Comparison of ENCODE assay signal across 11 cellular contexts in genomic region chr5:66945389-66946349, GRCh38.
DNase-seq lines count a peak whose midpoint lies in the region; ATAC-seq lines count a peak whose summit lies in the region.
"Had no signal": no experiment of that assay in that cellular context is flagged by ENCODE, and none has a peak within 500 bp of the region (broad histone marks: within the 10 kb centered on the region; RNA-seq: fewer than 3 reads in every experiment).

No MANE protein-coding gene starts in this region.

- H3K4me2 ChIP-seq in mesenchymal stem cell (ENCODE audit: low read length, poor library complexity, severe bottlenecking) = peak overlapping the region; percentile 22

- peaks cover 14% of the 10 kb centered on the region for H3K4me1 Mint-ChIP-seq in activated CD4-positive, alpha-beta T cell treated with anti-CD3 and anti-CD28 coated beads for 36 hours

- no peak overlapping the region for H4K91ac ChIP-seq in mesenchymal stem cell (ENCODE audit: low read length)

- no peaks in the 10 kb centered on the region for H3K36me3 Mint-ChIP-seq in activated CD4-positive, alpha-beta T cell treated with anti-CD3 and anti-CD28 coated beads for 36 hours (ENCODE audit: low read depth)

- CTCF ChIA-PET in activated CD4-positive, alpha-beta T cell treated with anti-CD3 and anti-CD28 coated beads for 36 hours (lab: Charles Lee) = no interaction called here

- peak overlapping the region in 1 of 2 experiments; percentile 12 for H3K18ac ChIP-seq in mesenchymal stem cell (ENCODE audit: low read depth in 1 of 2, low read length in 2 of 2)

- no peak overlapping the region for H2BK120ac ChIP-seq in mesenchymal stem cell (ENCODE audit: low read depth, low read length)

- peak; percentile 100 for ATAC-seq in activated CD4-positive, alpha-beta T cell treated with anti-CD3 and anti-CD28 coated beads for 36 hours
- ATAC-seq in GM21576 (IDR thresholded peaks at IDR 0.05; ENCODE audit: unreplicated experiment) (peak; percentile 99), HG03520 (IDR thresholded peaks at IDR 0.05; ENCODE audit: unreplicated experiment) (peak; percentile 99)
- ATAC-seq: naive thymus-derived CD4-positive, alpha-beta T cell had no signal

- H3K4me1 ChIP-seq in mesenchymal stem cell (ENCODE audit: control insufficient read depth, insufficient read depth, low read depth, low read length) = peaks cover 2% of the 10 kb centered on the region

- H3K4me3 Mint-ChIP-seq in activated CD4-positive, alpha-beta T cell treated with anti-CD3 and anti-CD28 coated beads for 36 hours = no peak overlapping the region
- H3K4me3 Mint-ChIP-seq: naive thymus-derived CD4-positive, alpha-beta T cell had no signal

- H3K9me3 Mint-ChIP-seq in activated CD4-positive, alpha-beta T cell treated with anti-CD3 and anti-CD28 coated beads for 36 hours (ENCODE audit: low read depth) = no peaks in the 10 kb centered on the region

- no peak overlapping the region for H2BK12ac ChIP-seq in mesenchymal stem cell (ENCODE audit: low read length in 2 of 2)

- H2AK5ac ChIP-seq in mesenchymal stem cell (ENCODE audit: low read length, severe bottlenecking) = no peak overlapping the region

- H3K9me3 ChIP-seq in mesenchymal stem cell (ENCODE audit: control insufficient read depth, low read length) = no peaks in the 10 kb centered on the region

- no peak overlapping the region for H4K8ac ChIP-seq in mesenchymal stem cell (ENCODE audit: low read length)

- peak overlapping the region; percentile 49 for H3K27ac ChIP-seq in mesenchymal stem cell (ENCODE audit: low read length, poor library complexity, severe bottlenecking)

- H3K23ac ChIP-seq in mesenchymal stem cell (ENCODE audit: low read length in 2 of 2) = no peak overlapping the region

- H3K36me3 ChIP-seq in mesenchymal stem cell (ENCODE audit: control insufficient read depth in 1 of 2, insufficient read depth in 2 of 2, low read depth in 1 of 2, low read length in 2 of 2) = no peaks in the 10 kb centered on the region

- H2BK5ac ChIP-seq in mesenchymal stem cell (ENCODE audit: low read depth, low read length, poor library complexity, severe bottlenecking) = no peak overlapping the region

- 29% methylated on average over 3 of the region's 7 CpGs for WGBS in mesenchymal stem cell

- H3K4me3 ChIP-seq in mesenchymal stem cell (ENCODE audit: insufficient read depth in 1 of 2, low read depth in 1 of 2, low read length in 2 of 2) = no peak overlapping the region

- no peaks in the 10 kb centered on the region for H3K79me1 ChIP-seq in mesenchymal stem cell (replicated peaks; ENCODE audit: low read length, poor library complexity, severe bottlenecking)

- H3K27me3 ChIP-seq in mesenchymal stem cell (ENCODE audit: control insufficient read depth in 1 of 2, insufficient read depth in 1 of 2, low read length in 2 of 2) = no peaks in the 10 kb centered on the region

- intact Hi-C loops in activated CD4-positive, alpha-beta T cell treated with anti-CD3 and anti-CD28 coated beads for 36 hours (cut with DNase I, micrococcal nuclease) = no loop called here

- DNase-seq in activated CD4-positive, alpha-beta T cell treated with anti-CD3 and anti-CD28 coated beads for 36 hours = peak; percentile 54
- DNase-seq in activated CD4-positive, alpha-beta T cell treated with anti-CD3 and anti-CD28 coated beads, Interleukin-2, amount 50 U/mL, for 1 hour = no peak
- DNase-seq in mesenchymal stem cell = peak; percentile 49
- no peak for DNase-seq in COR-L47 (lab: John Stamatoyannopoulos, UW)
- no peak for DNase-seq in GOT3 (lab: John Stamatoyannopoulos, UW)
- no peak for DNase-seq in NCI-H1436 treated with DMSO at 0.1 percent for 48 hours (lab: John Stamatoyannopoulos, UW)
- DNase-seq: activated CD8-positive, alpha-beta memory T cell treated with anti-CD3 and anti-CD28 coated beads, Interleukin-2, amount 50 U/mL, for 48 hours; H7 had no signal

- peaks cover 8% of the 10 kb centered on the region for H3K27me3 Mint-ChIP-seq in activated CD4-positive, alpha-beta T cell treated with anti-CD3 and anti-CD28 coated beads for 36 hours

- no peak overlapping the region for H3K9ac ChIP-seq in mesenchymal stem cell (ENCODE audit: low read length)

- H2BK15ac ChIP-seq in mesenchymal stem cell (ENCODE audit: low read depth, poor library complexity, severe bottlenecking) = no peak overlapping the region

- POLR2A ChIA-PET in activated CD4-positive, alpha-beta T cell treated with anti-CD3 and anti-CD28 coated beads for 36 hours (lab: Charles Lee) = no interaction called here

- no peak overlapping the region for H3K4ac ChIP-seq in mesenchymal stem cell (ENCODE audit: low read depth in 1 of 2, low read length in 2 of 2)

- no peak overlapping the region for H2AFZ ChIP-seq in mesenchymal stem cell (ENCODE audit: low read depth, low read length)

- no peak overlapping the region for H3K14ac ChIP-seq in mesenchymal stem cell (ENCODE audit: low read length in 2 of 2)

- H3K27ac Mint-ChIP-seq in activated CD4-positive, alpha-beta T cell treated with anti-CD3 and anti-CD28 coated beads for 36 hours = no peak overlapping the region
- H3K27ac Mint-ChIP-seq: naive thymus-derived CD4-positive, alpha-beta T cell had no signal

Comparison
In these comparisons a context has a peak if more than half of its experiments do, and no peak if none do; other contexts are left out.
1. DNase-seq: peak in activated CD4-positive, alpha-beta T cell treated with anti-CD3 and anti-CD28 coated beads for 36 hours (single experiment) and mesenchymal stem cell (single experiment); none in activated CD4-positive, alpha-beta T cell treated with anti-CD3 and anti-CD28 coated beads, Interleukin-2, amount 50 U/mL, for 1 hour (single experiment), COR-L47 (single experiment), GOT3 (single experiment) and NCI-H1436 treated with DMSO at 0.1 percent for 48 hours (single experiment).
2. Peak in every context shown above with its lines, with median percentiles within 50 percentile points of each other: ATAC-seq.